In the genomic region with DNA sequence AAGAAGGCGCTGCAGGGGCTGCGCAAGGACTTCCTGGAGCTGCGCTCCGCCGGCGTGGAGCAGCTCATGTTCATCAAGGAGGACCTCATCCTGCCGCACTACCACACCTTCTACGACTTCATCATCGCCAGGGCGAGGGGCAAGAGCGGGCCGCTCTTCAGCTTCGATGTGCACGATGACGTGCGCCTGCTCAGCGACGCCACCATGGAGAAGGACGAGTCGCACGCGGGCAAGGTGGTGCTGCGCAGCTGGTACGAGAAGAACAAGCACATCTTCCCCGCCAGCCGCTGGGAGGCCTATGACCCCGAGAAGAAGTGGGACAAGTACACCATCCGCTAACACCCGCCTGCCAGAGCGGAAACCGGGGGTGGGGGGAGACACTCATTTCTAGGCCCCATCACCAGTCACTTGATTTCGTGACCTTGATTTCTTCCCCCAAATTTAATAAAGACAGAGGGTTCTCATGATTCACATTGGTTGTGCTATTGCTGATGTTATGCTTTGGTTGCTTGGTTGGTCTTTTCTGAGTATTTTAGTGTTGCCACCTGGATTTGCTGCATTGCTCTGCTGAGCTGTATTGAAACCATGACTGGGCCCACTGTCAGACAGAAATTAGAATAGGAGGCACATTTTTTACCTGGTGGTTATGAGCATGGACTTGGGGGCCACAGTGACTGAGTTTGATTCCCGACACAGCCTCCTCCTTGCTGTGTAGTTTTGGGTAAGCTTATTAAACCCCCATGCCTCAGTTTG, we compare ENCODE assay signal across 9 cellular contexts. TPM values are rescaled to one million over a fixed set of nuclear protein-coding genes. Genes with fewer than 3 reads are reported as not detected.
DNase-seq lines count a peak whose midpoint lies in the region; ATAC-seq and TF ChIP-seq lines count a peak whose summit lies in the region.
"Had no signal": no experiment of that assay in that cellular context is flagged by ENCODE, and none has a peak within 500 bp of the region (broad histone marks: within the 10 kb centered on the region; RNA-seq: fewer than 3 reads in every experiment).

No MANE protein-coding gene starts in this region.

- TF ChIP-seq EP300 in transverse colon (IDR thresholded peaks at IDR 0.05; ENCODE audit: low read depth), result no peak

- H3K36me3 ChIP-seq in transverse colon (no peaks in the 10 kb centered on the region), mesendoderm (ENCODE audit: control insufficient read depth, insufficient read depth, low read length) (no peaks in the 10 kb centered on the region)

- H4K5ac ChIP-seq in mesendoderm (ENCODE audit: low read length), result no peak overlapping the region

- no peak for ATAC-seq in left ventricle myocardium superior
- no peak for ATAC-seq in Right ventricle myocardium inferior
- ATAC-seq in natural killer cell, result no peak

- H3K4me3 ChIP-seq in transverse colon (peak overlapping the region in 1 of 4 donors; percentile 52), mesendoderm (ENCODE audit: low read length) (no peak overlapping the region)

- TF ChIP-seq CTCF in natural killer cell (IDR thresholded peaks at IDR 0.05) (no peak), transverse colon (IDR thresholded peaks at IDR 0.05) (no peak)

- no peak overlapping the region for H3K18ac ChIP-seq in mesendoderm (ENCODE audit: low read length)

- in situ Hi-C loops in transverse colon (cut with MboI; ENCODE audit: low pct_ligation_motif_present in 1 of 4, low pct_unique_long_range_greater_than_20kb in 1 of 4, low sequenced_read_pairs in 3 of 4), result no loop called here

- CTCF ChIA-PET in activated naive CD4-positive, alpha-beta T cell treated with anti-CD3 and anti-CD28 coated beads for 36 hours (lab: Charles Lee), result interaction anchor here (0.9 to 3.5 kb wide), 8 partner anchors 11 to 146 kb away, joined by 3 to 43 read pairs (median 8); no protein-coding TSS in a partner anchor

- no peaks in the 10 kb centered on the region for H3K79me1 ChIP-seq in mesendoderm (ENCODE audit: low read length)

- TF ChIP-seq POLR2A in transverse colon (IDR thresholded peaks at IDR 0.05), result no peak

- H3K9me3 Mint-ChIP-seq in activated naive CD4-positive, alpha-beta T cell treated with anti-CD3 and anti-CD28 coated beads for 36 hours, result no peaks in the 10 kb centered on the region
- no peaks in the 10 kb centered on the region for H3K9me3 Mint-ChIP-seq in natural killer cell

- H3K4me3 Mint-ChIP-seq in activated naive CD4-positive, alpha-beta T cell treated with anti-CD3 and anti-CD28 coated beads for 36 hours, result peak overlapping the region; percentile 29
- H3K4me3 Mint-ChIP-seq in natural killer cell, result peak overlapping the region; percentile 13

- H3K27ac ChIP-seq in transverse colon (no peak overlapping the region), mesendoderm (ENCODE audit: low read depth, low read length) (no peak overlapping the region)

- H3K36me3 Mint-ChIP-seq in activated naive CD4-positive, alpha-beta T cell treated with anti-CD3 and anti-CD28 coated beads for 36 hours (ENCODE audit: low read depth), result peaks cover 2% of the 10 kb centered on the region
- H3K36me3 Mint-ChIP-seq in natural killer cell, result no peaks in the 10 kb centered on the region

- H3K27ac Mint-ChIP-seq in activated naive CD4-positive, alpha-beta T cell treated with anti-CD3 and anti-CD28 coated beads for 36 hours, result no peak overlapping the region
- no peak overlapping the region for H3K27ac Mint-ChIP-seq in natural killer cell

- no peaks in the 10 kb centered on the region for H3K27me3 Mint-ChIP-seq in activated naive CD4-positive, alpha-beta T cell treated with anti-CD3 and anti-CD28 coated beads for 36 hours (ENCODE audit: low read depth)
- H3K27me3 Mint-ChIP-seq in natural killer cell (ENCODE audit: low read depth in 2 of 2), result no peaks in the 10 kb centered on the region

- H3K27me3 ChIP-seq in transverse colon (no peaks in the 10 kb centered on the region), mesendoderm (ENCODE audit: insufficient read depth, low read length, poor library complexity) (no peaks in the 10 kb centered on the region)

- no peak overlapping the region for H2AK5ac ChIP-seq in mesendoderm (ENCODE audit: low read length)

- DNase-seq in left ventricle myocardium superior (peak; percentile 36), Right ventricle myocardium inferior (ENCODE audit: missing footprints) (no peak), natural killer cell (no peak), transverse colon (peak; percentile 14), KG1 (lab: John Stamatoyannopoulos, UW) (no peak), NCI-H2029 treated with DMSO at 0.1 percent for 48 hours (lab: John Stamatoyannopoulos, UW) (no peak), mesendoderm (no peak)
- DNase-seq in activated naive CD4-positive, alpha-beta T cell treated with anti-CD3 and anti-CD28 coated beads for 36 hours, result peak; percentile 41
- DNase-seq: AML-193 had no signal

- H2BK120ac ChIP-seq in mesendoderm (ENCODE audit: low read depth, low read length), result no peak overlapping the region

- H3K23ac ChIP-seq in mesendoderm (ENCODE audit: low read length), result no peak overlapping the region

- no peak overlapping the region for H4K8ac ChIP-seq in mesendoderm (ENCODE audit: low read depth, low read length)

- WGBS in transverse colon (ENCODE audit: low coverage in 1 of 2), 2 donors, result 96% methylated on average over 33 of the region's 33 CpGs; no CpG with 5 or more reads in 1 of the 2 donors
- no CpG with 5 or more reads among the region's 33 CpGs for WGBS in mesendoderm (ENCODE audit: extremely low coverage, insufficient coverage, low lambda C conversion rate)

- H3K9ac ChIP-seq in mesendoderm (ENCODE audit: low read length), result no peak overlapping the region

- H2BK5ac ChIP-seq in mesendoderm (ENCODE audit: low read length), result no peak overlapping the region

- H3K56ac ChIP-seq in mesendoderm (ENCODE audit: low read length), result no peak overlapping the region

- peaks cover 28% of the 10 kb centered on the region for H3K4me1 Mint-ChIP-seq in activated naive CD4-positive, alpha-beta T cell treated with anti-CD3 and anti-CD28 coated beads for 36 hours (ENCODE audit: low read depth)
- H3K4me1 Mint-ChIP-seq in natural killer cell, result peaks cover 16 to 21% of the 10 kb centered on the region in 2 donors

- H3K4ac ChIP-seq in mesendoderm (ENCODE audit: low read depth, low read length), result no peak overlapping the region

- no peak overlapping the region for H2BK15ac ChIP-seq in mesendoderm (replicated peaks; ENCODE audit: low read depth)

- no peaks in the 10 kb centered on the region for H3K79me2 ChIP-seq in mesendoderm (ENCODE audit: control insufficient read depth, insufficient read depth, low read length)

- no peak overlapping the region for H3K4me2 ChIP-seq in mesendoderm (ENCODE audit: low read length)

- peaks cover 0 to 3% (median 0%) of the 10 kb centered on the region in 4 donors for H3K4me1 ChIP-seq in transverse colon
- peaks cover 5% of the 10 kb centered on the region for H3K4me1 ChIP-seq in mesendoderm (ENCODE audit: control insufficient read depth, low read depth, low read length)

- intact Hi-C loops in left ventricle myocardium superior (cut with micrococcal nuclease) (no loop called here), Right ventricle myocardium inferior (cut with DNase I) (no loop called here), natural killer cell (cut with micrococcal nuclease) (no loop called here), transverse colon (cut with DNase I; ENCODE audit: low total_unique reads) (loop anchor here (10.0 kb wide), 1 partner anchor 84 kb away; no protein-coding TSS in a partner anchor)
- intact Hi-C loops in activated naive CD4-positive, alpha-beta T cell treated with anti-CD3 and anti-CD28 coated beads for 36 hours (cut with micrococcal nuclease), result no loop called here

- no peaks in the 10 kb centered on the region for H3K9me3 ChIP-seq in transverse colon

RNA-seq across cellular contexts. Expression of gene FAM50B, which starts 1.5 kb away (rescaled TPM):
- 28.2 TPM for total RNA-seq in left ventricle myocardium superior
- total RNA-seq in Right ventricle myocardium inferior, result 26.5 TPM
- total RNA-seq in activated naive CD4-positive, alpha-beta T cell treated with anti-CD3 and anti-CD28 coated beads for 36 hours, result 1 to 10 TPM; 4.4 to 5.1 TPM
- 1 to 10 TPM; 1.9 to 4.7 (median 1.9) TPM for total RNA-seq in natural killer cell
- total RNA-seq in transverse colon, result 1 to 10 TPM in 3 of 4 donors, not detected in 1; 3.4 to 6.4 (median 5.2) TPM
- 2.5 TPM for polyA plus RNA-seq in mesendoderm (2013, experiment 1 of 2)
- 2.2 TPM for polyA plus RNA-seq in mesendoderm (2013, experiment 2 of 2)

Comparison
In these comparisons a context has a peak if more than half of its experiments do, and no peak if none do; other contexts are left out.
1. DNase-seq: peak in left ventricle myocardium superior (single experiment), activated naive CD4-positive, alpha-beta T cell treated with anti-CD3 and anti-CD28 coated beads for 36 hours (single experiment) and transverse colon (single experiment); none in Right ventricle myocardium inferior (single experiment), natural killer cell (single experiment), KG1 (single experiment), NCI-H2029 treated with DMSO at 0.1 percent for 48 hours (single experiment) and mesendoderm (single experiment).